ENCODE assay signal across 8 cellular contexts in the genomic region with DNA sequence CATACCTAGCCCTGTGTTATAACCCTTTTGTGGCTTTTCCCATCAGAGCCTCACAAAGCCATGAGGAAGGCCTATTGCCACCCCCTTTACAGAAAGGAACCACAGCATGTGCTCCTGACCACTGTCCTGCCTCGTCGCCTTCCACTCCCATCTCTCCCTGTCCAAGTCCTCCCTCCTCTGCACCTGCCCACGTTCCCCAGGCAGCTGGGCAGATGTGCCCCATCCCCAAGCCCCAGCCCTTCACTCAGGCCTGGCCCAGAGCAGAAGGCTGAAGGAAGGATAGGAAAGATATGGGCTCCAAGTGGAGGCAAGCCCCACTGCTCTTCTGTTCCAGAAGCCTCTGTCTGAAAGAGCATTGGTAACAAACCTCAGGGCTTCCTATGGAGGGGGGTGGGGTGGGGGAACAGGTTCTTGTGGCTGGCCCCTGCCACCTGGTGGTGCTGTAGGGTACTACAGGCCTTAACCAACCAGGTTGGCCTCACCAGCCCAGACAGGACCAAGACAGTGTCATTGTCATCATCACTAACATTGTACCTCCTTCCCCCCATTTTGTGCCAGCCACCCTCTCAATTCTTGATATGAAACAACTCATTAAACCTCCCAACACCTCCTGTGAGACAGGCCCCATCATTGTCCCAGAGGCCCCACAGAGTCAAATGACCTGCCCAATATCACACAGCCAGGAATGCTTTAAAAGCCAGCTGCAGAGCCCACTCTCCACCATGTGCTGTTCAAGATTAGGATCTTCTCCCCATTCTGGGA. TPM values are rescaled to one million over a fixed set of nuclear protein-coding genes. Genes with fewer than 3 reads are reported as not detected.
DNase-seq lines count a peak whose midpoint lies in the region; ATAC-seq and TF ChIP-seq lines count a peak whose summit lies in the region.

No MANE protein-coding gene starts in this region.

- H3K4me1 ChIP-seq in Peyer's patch (peaks cover 0 to 3% (median 0%) of the 10 kb centered on the region in 4 donors), fibroblast of lung (ENCODE audit: control insufficient read depth, extremely low read depth, insufficient read depth, low read length) (no peaks in the 10 kb centered on the region)

- no peaks in the 10 kb centered on the region for H3K27me3 Mint-ChIP-seq in activated T-helper 1 cell treated with anti-CD3 and anti-CD28 coated beads, Interleukin-12 subunit alpha, Interleukin-12 subunit beta, Interleukin-2, Interleukin-4 antibody, amounts not matched to agents 30 ng/mL and 10 ng/mL and 1 ng/mL, durations not matched to agents 14 hours and 24 hours and 36 hours (ENCODE audit: insufficient read depth)
- no peaks in the 10 kb centered on the region for H3K27me3 Mint-ChIP-seq in neural crest cell (ENCODE audit: low read depth)

- peaks cover 10% of the 10 kb centered on the region for H3K36me3 Mint-ChIP-seq in activated T-helper 1 cell treated with anti-CD3 and anti-CD28 coated beads, Interleukin-12 subunit alpha, Interleukin-12 subunit beta, Interleukin-2, Interleukin-4 antibody, amounts not matched to agents 30 ng/mL and 10 ng/mL and 1 ng/mL, durations not matched to agents 14 hours and 24 hours and 36 hours (ENCODE audit: low read depth)
- no peaks in the 10 kb centered on the region for H3K36me3 Mint-ChIP-seq in neural crest cell (ENCODE audit: low read depth)

- H3K4me2 ChIP-seq in fibroblast of lung (ENCODE audit: extremely low read depth, insufficient read depth, low read length) = no peak overlapping the region

- H4K20me1 ChIP-seq in fibroblast of lung (ENCODE audit: control insufficient read depth, extremely low read depth, insufficient read depth, low read length) = no peaks in the 10 kb centered on the region

- TF ChIP-seq CTCF in Peyer's patch (IDR thresholded peaks at IDR 0.05) (peak; percentile 93 to 97 (median 94)), fibroblast of lung (conservative IDR thresholded peaks at IDR 0.05 in 1 of 2, IDR thresholded peaks at IDR 0.05 in 1 of 2; ENCODE audit: low read depth in 1 of 2, low read length in 2 of 2) (peak; percentile 92 to 96), neural crest cell (conservative IDR thresholded peaks at IDR 0.05) (peak; percentile 95)

- peak; percentile 93 for DNase-seq in GM03348 (ENCODE audit: low spot score)
- peak; percentile 80 to 95 (median 91) for DNase-seq in Peyer's patch
- peak; percentile 71 for DNase-seq in activated T-helper 1 cell treated with anti-CD3 and anti-CD28 coated beads, Interleukin-12 subunit alpha, Interleukin-12 subunit beta, Interleukin-2, Interleukin-4 antibody, amounts not matched to agents 30 ng/mL and 10 ng/mL and 1 ng/mL, durations not matched to agents 14 hours and 24 hours and 36 hours (ENCODE audit: low spot score)
- DNase-seq in fibroblast of lung (ENCODE audit: low read depth in 2 of 2) = peak; percentile 68 to 81
- DNase-seq in neural crest cell (ENCODE audit: low read depth, low spot score) = peak; percentile 79
- peak; percentile 87 for DNase-seq in stimulated activated naive CD8-positive, alpha-beta T cell treated with anti-CD3 and anti-CD28 coated beads, Interleukin-15, Interleukin-2, amounts not matched to agents 100 U/mL and 50 U/mL, for 24 hours

- ATAC-seq in HG03460 (IDR thresholded peaks at IDR 0.05; ENCODE audit: unreplicated experiment) (peak; percentile 69), HG02840 (IDR thresholded peaks at IDR 0.05; ENCODE audit: low FRiP score, unreplicated experiment) (no peak)
- ATAC-seq in stimulated activated naive CD8-positive, alpha-beta T cell treated with anti-CD3 and anti-CD28 coated beads, Interleukin-15, Interleukin-2, amounts not matched to agents 100 U/mL and 50 U/mL, for 24 hours = peak; percentile 68

- H3K4me3 Mint-ChIP-seq in activated T-helper 1 cell treated with anti-CD3 and anti-CD28 coated beads, Interleukin-12 subunit alpha, Interleukin-12 subunit beta, Interleukin-2, Interleukin-4 antibody, amounts not matched to agents 30 ng/mL and 10 ng/mL and 1 ng/mL, durations not matched to agents 14 hours and 24 hours and 36 hours = no peak overlapping the region
- H3K4me3 Mint-ChIP-seq in neural crest cell = peak overlapping the region; percentile 57

- no peak for TF ChIP-seq POLR2A in Peyer's patch (IDR thresholded peaks at IDR 0.05)

- no peaks in the 10 kb centered on the region for H3K27me3 ChIP-seq in Peyer's patch
- no peaks in the 10 kb centered on the region for H3K27me3 ChIP-seq in fibroblast of lung (ENCODE audit: control insufficient read depth, insufficient read depth, low read length)

- no peak overlapping the region for H3K4me3 ChIP-seq in Peyer's patch
- no peak overlapping the region for H3K4me3 ChIP-seq in fibroblast of lung (replicated peaks in 1 of 4; ENCODE audit: control extremely low read depth in 1 of 4, insufficient read depth in 1 of 4, low read depth in 3 of 4, low read length in 4 of 4)

- H2AFZ ChIP-seq in fibroblast of lung (ENCODE audit: low read length) = no peak overlapping the region

- intact Hi-C loops in activated T-helper 1 cell treated with anti-CD3 and anti-CD28 coated beads, Interleukin-12 subunit alpha, Interleukin-12 subunit beta, Interleukin-2, Interleukin-4 antibody, amounts not matched to agents 30 ng/mL and 10 ng/mL and 1 ng/mL, durations not matched to agents 14 hours and 24 hours and 36 hours (cut with micrococcal nuclease) = loop anchor here (1.0 kb wide), 6 partner anchors 10 to 202 kb away; partner anchors contain the start of genes PARP3 and POC1A

- H3K9me3 ChIP-seq in Peyer's patch = no peaks in the 10 kb centered on the region
- no peaks in the 10 kb centered on the region for H3K9me3 ChIP-seq in fibroblast of lung (ENCODE audit: control insufficient read depth, insufficient read depth, low read depth, low read length)

- H3K9me3 Mint-ChIP-seq in activated T-helper 1 cell treated with anti-CD3 and anti-CD28 coated beads, Interleukin-12 subunit alpha, Interleukin-12 subunit beta, Interleukin-2, Interleukin-4 antibody, amounts not matched to agents 30 ng/mL and 10 ng/mL and 1 ng/mL, durations not matched to agents 14 hours and 24 hours and 36 hours = no peaks in the 10 kb centered on the region
- H3K9me3 Mint-ChIP-seq in neural crest cell = no peaks in the 10 kb centered on the region

- no peak overlapping the region for H3K9ac ChIP-seq in fibroblast of lung (ENCODE audit: insufficient read depth, low read length)

- H3K4me1 Mint-ChIP-seq in activated T-helper 1 cell treated with anti-CD3 and anti-CD28 coated beads, Interleukin-12 subunit alpha, Interleukin-12 subunit beta, Interleukin-2, Interleukin-4 antibody, amounts not matched to agents 30 ng/mL and 10 ng/mL and 1 ng/mL, durations not matched to agents 14 hours and 24 hours and 36 hours (ENCODE audit: low read depth) = peaks cover 14% of the 10 kb centered on the region
- H3K4me1 Mint-ChIP-seq in neural crest cell = peaks cover 6% of the 10 kb centered on the region

- no peaks in the 10 kb centered on the region for H3K36me3 ChIP-seq in Peyer's patch
- H3K36me3 ChIP-seq in fibroblast of lung (ENCODE audit: control insufficient read depth, insufficient read depth, low read length) = peaks cover 14% of the 10 kb centered on the region

- H3K27ac Mint-ChIP-seq in activated T-helper 1 cell treated with anti-CD3 and anti-CD28 coated beads, Interleukin-12 subunit alpha, Interleukin-12 subunit beta, Interleukin-2, Interleukin-4 antibody, amounts not matched to agents 30 ng/mL and 10 ng/mL and 1 ng/mL, durations not matched to agents 14 hours and 24 hours and 36 hours = peak overlapping the region; percentile 18
- peak overlapping the region; percentile 83 for H3K27ac Mint-ChIP-seq in neural crest cell (ENCODE audit: unreplicated experiment)

- H3K27ac ChIP-seq in Peyer's patch (no peak overlapping the region), fibroblast of lung (ENCODE audit: insufficient read depth, low read length) (no peak overlapping the region)

- H3K79me2 ChIP-seq in fibroblast of lung (ENCODE audit: control insufficient read depth, insufficient read depth, low read length) = no peaks in the 10 kb centered on the region

RNA-seq across cellular contexts. Expression of gene POC1A, which starts 10.0 kb away (rescaled TPM):
- total RNA-seq in Peyer's patch (1 to 10 TPM; 3.4 to 9.3 (median 6.5) TPM), fibroblast of lung (3.1 and 17.7 TPM in 2 replicates), neural crest cell (27.7 and 30.1 TPM in 2 replicates)
- 20.3 and 24.9 TPM in 2 replicates for total RNA-seq in activated T-helper 1 cell treated with anti-CD3 and anti-CD28 coated beads, Interleukin-12 subunit alpha, Interleukin-12 subunit beta, Interleukin-2, Interleukin-4 antibody, amounts not matched to agents 30 ng/mL and 10 ng/mL and 1 ng/mL, durations not matched to agents 14 hours and 24 hours and 36 hours
- polyA plus RNA-seq in fibroblast of lung = 3.8 and 13.1 TPM in 2 replicates
- polyA plus RNA-seq in fibroblast of lung (2012) = 5.1 and 18.7 TPM in 2 replicates
- polyA minus RNA-seq in fibroblast of lung (ENCODE audit: low replicate concordance) = 19.8 and 50.4 TPM in 2 replicates

RNA-seq across cellular contexts. Expression of gene ALAS1, which starts 53.7 kb away (rescaled TPM):
- 10 to 100 TPM; 73.3 to 92.8 (median 89.8) TPM for total RNA-seq in Peyer's patch
- total RNA-seq in activated T-helper 1 cell treated with anti-CD3 and anti-CD28 coated beads, Interleukin-12 subunit alpha, Interleukin-12 subunit beta, Interleukin-2, Interleukin-4 antibody, amounts not matched to agents 30 ng/mL and 10 ng/mL and 1 ng/mL, durations not matched to agents 14 hours and 24 hours and 36 hours = 105 and 110 TPM in 2 replicates
- 43.4 and 61.8 TPM in 2 replicates for total RNA-seq in fibroblast of lung
- 60.9 and 84.4 TPM in 2 replicates for polyA plus RNA-seq in fibroblast of lung
- polyA plus RNA-seq in fibroblast of lung (2012) = 42.9 and 59.5 TPM in 2 replicates
- polyA minus RNA-seq in fibroblast of lung (ENCODE audit: low replicate concordance) = 45.6 and 118 TPM in 2 replicates
- total RNA-seq in neural crest cell = 47.8 and 53.0 TPM in 2 replicates
